ENCODE assay signal across 24 cellular contexts in genomic region chr9:107405511-107405910, GRCh38.
"Had no signal": no experiment of that assay in that cellular context is flagged by ENCODE, and none has a peak within 500 bp of the region (broad histone marks: within the 10 kb centered on the region; RNA-seq: fewer than 3 reads in every experiment).

No MANE protein-coding gene starts in this region.

- H3K27me3 ChIP-seq: colonic mucosa, esophagus muscularis mucosa, foreskin keratinocyte, gastroesophageal sphincter, heart left ventricle, hepatocyte, left lung had no signal

- DNase-seq: colonic mucosa; cortex of kidney; effector CD8-positive, alpha-beta T cell; effector memory CD8-positive, alpha-beta T cell; endodermal cell; erythroblast; foreskin keratinocyte; heart left ventricle; hypothalamus; left cardiac atrium; left lung; left ventricle myocardium superior; lower lobe of right lung; mesenchymal stem cell; mucosa of descending colon; naive B cell had no signal

- H3K27ac ChIP-seq: colonic mucosa, epithelial cell of prostate, esophagus muscularis mucosa, foreskin keratinocyte, gastroesophageal sphincter, heart left ventricle, hepatocyte, left lung, lower lobe of right lung had no signal

- FAIRE-seq: endometrium, frontal cortex, islet of Langerhans, keratinocyte had no signal

- H2AFZ ChIP-seq: hepatocyte had no signal

- H3K4me2 ChIP-seq: hepatocyte had no signal

- H3K36me3 ChIP-seq: colonic mucosa, esophagus muscularis mucosa, gastroesophageal sphincter, heart left ventricle, left lung, lower lobe of right lung had no signal

- H3K79me2 ChIP-seq: hepatocyte had no signal

- H3K4me3 ChIP-seq: colonic mucosa, esophagus muscularis mucosa, gastroesophageal sphincter, heart left ventricle, hepatocyte, left lung, lower lobe of right lung, mucosa of descending colon had no signal

- H3K9me3 ChIP-seq: colonic mucosa, esophagus muscularis mucosa, gastroesophageal sphincter, heart left ventricle, left lung, lower lobe of right lung, mucosa of descending colon had no signal

- H3K4me1 ChIP-seq: colonic mucosa, left lung, lower lobe of right lung had no signal
